In the genomic region with DNA sequence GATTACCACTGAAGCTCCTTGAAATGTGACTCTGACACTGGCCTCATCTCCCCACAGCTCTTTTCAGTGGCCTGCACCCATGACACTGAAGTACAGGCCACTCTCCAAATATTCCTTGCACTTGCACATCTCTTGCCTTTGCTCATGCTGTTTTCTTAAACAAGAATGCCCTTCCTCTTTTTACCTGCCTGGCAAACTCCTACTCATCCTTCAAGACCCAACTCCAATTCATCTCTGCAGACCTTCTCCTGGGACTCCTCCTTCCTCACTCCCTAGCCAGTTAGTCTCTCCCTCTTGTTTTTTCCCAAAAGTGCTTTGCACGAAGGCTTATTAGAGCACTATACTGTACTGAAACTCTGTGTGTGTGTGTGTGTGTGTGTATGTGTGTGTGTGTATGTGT, we compare ENCODE assay signal across 24 cellular contexts. TPM values are rescaled to one million over a fixed set of nuclear protein-coding genes. Genes with fewer than 3 reads are reported as not detected.
DNase-seq lines count a peak whose midpoint lies in the region; TF ChIP-seq lines count a peak whose summit lies in the region.
"Had no signal": no experiment of that assay in that cellular context is flagged by ENCODE, and none has a peak within 500 bp of the region (broad histone marks: within the 10 kb centered on the region; RNA-seq: fewer than 3 reads in every experiment).

No MANE protein-coding gene starts in this region.

- H3K9ac ChIP-seq in duodenal mucosa (ENCODE audit: low read depth in 1 of 2, low read length in 2 of 2) = peak overlapping the region in 1 of 2 donors; percentile 19
- H3K9ac ChIP-seq: BLaER1 treated with 17β-estradiol and CSF1 and Interleukin-3, amounts not matched to agents 10 nM and 100 nM had no signal

- H3K4me3 Mint-ChIP-seq in CD14-positive monocyte = no peak overlapping the region
- H3K4me3 Mint-ChIP-seq: CD4-positive, alpha-beta memory T cell had no signal

- H3K4me3 ChIP-seq in HEK293 (ENCODE audit: low read depth, low read length) (no peak overlapping the region), duodenal mucosa (ENCODE audit: low read depth in 1 of 2, low read length in 2 of 2) (peak overlapping the region; percentile 86 to 91), muscle layer of duodenum (ENCODE audit: low read depth in 1 of 2, low read length in 2 of 2) (peak overlapping the region in 1 of 2 donors; percentile 43)
- H3K4me3 ChIP-seq: BLaER1 treated with 17β-estradiol and CSF1 and Interleukin-3, amounts not matched to agents 10 nM and 100 nM; PC-9 had no signal

- no peak for DNase-seq in CD14-positive monocyte (ENCODE audit: low spot score)
- DNase-seq in GM20000 (ENCODE audit: low spot score) = no peak
- no peak for DNase-seq in T-helper 1 cell
- DNase-seq in activated CD8-positive, alpha-beta memory T cell treated with anti-CD3 and anti-CD28 coated beads, Interleukin-2, amount 50 U/mL, for 48 hours = no peak
- DNase-seq in NCI-H82 treated with DMSO at 0.1 percent for 48 hours (lab: John Stamatoyannopoulos, UW; ENCODE audit: unreplicated experiment) = no peak
- DNase-seq: CD4-positive, alpha-beta memory T cell; COR-L47; DMS 273 treated with DMSO at 0.1 percent for 48 hours; DMS79; EL; GF-D8; Kasumi-1; NCI-H1092; NCI-H1436 treated with DMSO at 0.1 percent for 48 hours; NCI-H187 treated with DMSO at 0.1 percent for 48 hours; NCI-H526; Right ventricle myocardium superior; SW 1271; T-helper 17 cell had no signal

- intact Hi-C loops in CD14-positive monocyte (cut with micrococcal nuclease) = loop anchor here in 1 of 2 donors (5.0 kb wide), 1 partner anchor 67 kb away; the partner anchor contains the start of gene PGM2L1

- peak overlapping the region in 5 of 7 donors; percentile 9 to 73 (median 32) for H3K27ac Mint-ChIP-seq in CD14-positive monocyte
- H3K27ac Mint-ChIP-seq: CD4-positive, alpha-beta memory T cell; T-helper 17 cell had no signal

- H3K36me3 ChIP-seq in HEK293 (ENCODE audit: control insufficient read depth in 2 of 2, insufficient read depth in 1 of 2, low read length in 2 of 2) (no peaks in the 10 kb centered on the region), duodenal mucosa (ENCODE audit: control insufficient read depth in 1 of 2, insufficient read depth in 2 of 2, low read length in 2 of 2) (peaks cover 21 to 36% of the 10 kb centered on the region in 2 donors), muscle layer of duodenum (ENCODE audit: control insufficient read depth in 1 of 2, insufficient read depth in 2 of 2, low read length in 2 of 2) (peaks cover 0 to 7% of the 10 kb centered on the region in 2 donors)
- H3K36me3 ChIP-seq: BLaER1 treated with 17β-estradiol and CSF1 and Interleukin-3, amounts not matched to agents 10 nM and 100 nM had no signal

- H3K9me3 Mint-ChIP-seq in CD14-positive monocyte = peaks cover 0 to 3% (median 0%) of the 10 kb centered on the region in 7 donors
- H3K9me3 Mint-ChIP-seq: CD4-positive, alpha-beta memory T cell had no signal

- H3K4me1 ChIP-seq in HEK293 (ENCODE audit: control insufficient read depth, insufficient read depth, low read length) (no peaks in the 10 kb centered on the region), duodenal mucosa (ENCODE audit: control insufficient read depth in 1 of 2, insufficient read depth in 2 of 2, low read length in 2 of 2) (peaks cover 50 to 64% of the 10 kb centered on the region in 2 donors), muscle layer of duodenum (ENCODE audit: control insufficient read depth in 1 of 2, insufficient read depth in 2 of 2, low read length in 2 of 2) (peaks cover 3 to 12% of the 10 kb centered on the region in 2 donors)

- CTCF ChIA-PET in HEK293 (lab: Yijun Ruan, JAX) = interaction anchor here (4.6 kb wide), 1 partner anchor 12 kb away, joined by 24 read pairs; no protein-coding TSS in a partner anchor

- POLR2A ChIA-PET in HEK293 (lab: Yijun Ruan, JAX) = no interaction called here

- TF ChIP-seq CTCF in CD14-positive monocyte (IDR thresholded peaks at IDR 0.05) (no peak), HEK293 (tag by site-specific recombination; IDR thresholded peaks at IDR 0.05) (no peak), GM20000 (IDR thresholded peaks at IDR 0.05; ENCODE audit: extremely low read depth, missing control alignments) (no peak)

- H3K27me3 ChIP-seq in duodenal mucosa (ENCODE audit: control insufficient read depth in 1 of 2, insufficient read depth in 2 of 2, low read length in 2 of 2) (no peaks in the 10 kb centered on the region), muscle layer of duodenum (ENCODE audit: low read depth, low read length) (no peaks in the 10 kb centered on the region)
- H3K27me3 ChIP-seq: BLaER1 treated with 17β-estradiol and CSF1 and Interleukin-3, amounts not matched to agents 10 nM and 100 nM had no signal

- peaks cover 7 to 10% of the 10 kb centered on the region in 2 donors for H3K36me3 Mint-ChIP-seq in CD14-positive monocyte
- H3K36me3 Mint-ChIP-seq: CD4-positive, alpha-beta memory T cell had no signal

- H3K27ac ChIP-seq in HEK293 (ENCODE audit: extremely low read depth, low read depth, low read length) (no peak overlapping the region), duodenal mucosa (ENCODE audit: low read depth, low read length) (no peak overlapping the region), muscle layer of duodenum (ENCODE audit: low read length) (peak overlapping the region; percentile 36)
- H3K27ac ChIP-seq: BLaER1 treated with 17β-estradiol and CSF1 and Interleukin-3, amounts not matched to agents 10 nM and 100 nM; PC-9 had no signal

- peaks cover 67% of the 10 kb centered on the region for H3K4me1 Mint-ChIP-seq in CD14-positive monocyte

- H3K9me3 ChIP-seq in HEK293 (ENCODE audit: control insufficient read depth, insufficient read depth, low read depth, low read length) = no peaks in the 10 kb centered on the region
- no peaks in the 10 kb centered on the region for H3K9me3 ChIP-seq in duodenal mucosa (ENCODE audit: control insufficient read depth in 1 of 2, low read length in 2 of 2)
- H3K9me3 ChIP-seq in muscle layer of duodenum (ENCODE audit: control insufficient read depth in 1 of 2, low read length in 2 of 2) = no peaks in the 10 kb centered on the region
- H3K9me3 ChIP-seq: BLaER1 treated with 17β-estradiol and CSF1 and Interleukin-3, amounts not matched to agents 10 nM and 100 nM had no signal

- peaks cover 0 to 5% (median 0%) of the 10 kb centered on the region in 3 donors for H3K27me3 Mint-ChIP-seq in CD14-positive monocyte (ENCODE audit: low read depth in 3 of 3)

TF ChIP-seq in HEK293, 187 proteins besides CTCF, POLR2A, EP300 and RAD21:
- TF ChIP-seq ZSCAN23 (tag by site-specific recombination; IDR thresholded peaks at IDR 0.05) (no peak), ZNF10 (tag by site-specific recombination; IDR thresholded peaks at IDR 0.05) (no peak), ZNF530 (tag by site-specific recombination; IDR thresholded peaks at IDR 0.05; ENCODE audit: low read depth) (no peak), ZSCAN5A (tag by site-specific recombination; IDR thresholded peaks at IDR 0.05) (no peak), SP7 (tag by site-specific recombination; IDR thresholded peaks at IDR 0.05) (no peak), ZFP3 (tag by site-specific recombination; IDR thresholded peaks at IDR 0.05; ENCODE audit: low read depth) (peak; percentile 77)

RNA-seq across cellular contexts. Expression of gene KCNE3, which starts 2.6 kb away (rescaled TPM):
- polyA plus RNA-seq in CD14-positive monocyte = 10 to 100 TPM; 29.9 to 41.0 TPM
- polyA plus RNA-seq: CD4-positive, alpha-beta memory T cell had no signal

RNA-seq across cellular contexts. Expression of gene LIPT2, which starts 28.8 kb away (rescaled TPM):
- 1 to 10 TPM; 4.4 to 5.1 TPM for polyA plus RNA-seq in CD14-positive monocyte
